Comparison of ENCODE assay signal across 8 cellular contexts in the genomic region with DNA sequence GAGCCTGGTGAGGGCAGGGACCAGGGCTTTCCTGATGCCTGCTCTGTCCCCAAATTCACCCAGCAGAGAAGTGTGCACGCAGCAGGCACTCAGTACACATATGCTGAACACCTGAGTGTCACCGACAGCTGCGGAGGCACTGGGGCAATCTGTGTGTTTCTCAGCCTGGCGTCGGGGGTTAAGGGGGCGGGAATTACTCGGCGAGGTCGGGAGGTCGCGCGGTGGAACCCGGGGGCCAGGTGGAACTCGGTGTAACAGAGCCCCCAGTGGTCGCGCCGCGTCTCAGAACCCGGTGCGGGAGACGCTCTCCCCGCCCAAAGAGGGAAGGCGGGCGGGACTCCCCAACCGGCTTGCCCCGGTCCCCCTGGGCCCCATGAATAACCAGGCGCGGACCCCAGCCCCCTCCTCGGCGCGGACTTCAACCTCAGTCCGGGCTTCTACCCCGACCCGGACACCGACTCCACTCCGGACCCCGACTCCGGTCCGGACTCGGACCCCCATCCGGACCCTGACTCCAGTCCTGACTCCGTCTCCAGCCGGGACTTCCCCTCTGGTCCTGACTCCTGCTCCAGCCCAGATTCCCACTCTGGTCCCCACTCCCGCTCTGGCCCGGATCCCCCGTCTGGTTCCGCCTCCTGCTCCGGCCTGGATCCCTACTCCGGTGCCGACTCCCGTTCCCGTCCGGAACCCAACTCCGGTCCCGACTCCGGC. TPM values are rescaled to one million over a fixed set of nuclear protein-coding genes. Genes with fewer than 3 reads are reported as not detected.
DNase-seq lines count a peak whose midpoint lies in the region; ATAC-seq, FAIRE-seq and TF ChIP-seq lines count a peak whose summit lies in the region.

A gene with protein sequence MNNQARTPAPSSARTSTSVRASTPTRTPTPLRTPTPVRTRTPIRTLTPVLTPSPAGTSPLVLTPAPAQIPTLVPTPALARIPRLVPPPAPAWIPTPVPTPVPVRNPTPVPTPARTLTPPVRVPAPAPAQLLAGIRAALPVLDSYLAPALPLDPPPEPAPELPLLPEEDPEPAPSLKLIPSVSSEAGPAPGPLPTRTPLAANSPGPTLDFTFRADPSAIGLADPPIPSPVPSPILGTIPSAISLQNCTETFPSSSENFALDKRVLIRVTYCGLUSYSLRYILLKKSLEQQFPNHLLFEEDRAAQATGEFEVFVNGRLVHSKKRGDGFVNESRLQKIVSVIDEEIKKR (plus strand): TSS at position 300 of the 711 bp plus-strand sequence. CDS start 74 bp downstream, at position 374.

- TF ChIP-seq CTCF in Calu3 (IDR thresholded peaks at IDR 0.05; ENCODE audit: unreplicated experiment) (no peak), pancreas (IDR thresholded peaks at IDR 0.05) (no peak)

- no TSS peak for BruUV-seq in Calu3 (replicated peaks; lab: Mats Ljungman, UMichigan)

- peak within 1 kb of the TSS; percentile 50 for H3K4me3 ChIP-seq in effector memory CD4-positive, alpha-beta T cell (ENCODE audit: insufficient read depth, low read depth, low read length, poor library complexity, severe bottlenecking)
- peak within 1 kb of the TSS in 3 of 4 donors; percentile 12 to 41 (median 28) for H3K4me3 ChIP-seq in pancreas

- H3K36me3 Mint-ChIP-seq in Calu3 (ENCODE audit: insufficient read depth, unreplicated experiment) = no peaks in the 10 kb centered on the region

- intact Hi-C loops in Calu3 (cut with micrococcal nuclease; ENCODE audit: unreplicated experiment) (no loop called here), pancreas (cut with DNase I) (no loop called here)

- DNase-seq in Calu3 (no peak), NCI-H69 (lab: John Stamatoyannopoulos, UW) (peak; percentile 70), pancreas (no peak), SIG-M5 (lab: John Stamatoyannopoulos, UW) (no peak)
- no peak for DNase-seq in effector memory CD4-positive, alpha-beta T cell

- H3K27ac Mint-ChIP-seq in Calu3 (ENCODE audit: unreplicated experiment) = no peak within 1 kb of the TSS

- peak within 1 kb of the TSS; percentile 48 for H3K4me3 Mint-ChIP-seq in Calu3 (ENCODE audit: low read depth, unreplicated experiment)

- CTCF ChIA-PET in Calu3 (lab: Charles Lee) = interaction anchor here (0.6 to 1.9 kb wide), 2 partner anchors 15 to 17 kb away, joined by 3 to 6 read pairs; no protein-coding TSS in a partner anchor

- peaks cover 14% of the 10 kb centered on the region for H3K4me1 ChIP-seq in effector memory CD4-positive, alpha-beta T cell (ENCODE audit: control insufficient read depth, insufficient read depth, low read length, poor library complexity, severe bottlenecking)
- H3K4me1 ChIP-seq in pancreas = no peaks in the 10 kb centered on the region

- ATAC-seq in pancreas (peak; percentile 50 to 57 (median 52)), HG03097 (IDR thresholded peaks at IDR 0.05; ENCODE audit: low FRiP score, unreplicated experiment) (no peak), GM21423 (IDR thresholded peaks at IDR 0.05; ENCODE audit: unreplicated experiment) (no peak), GM18870 (IDR thresholded peaks at IDR 0.05; ENCODE audit: unreplicated experiment) (no peak)

- H3K27me3 ChIP-seq in effector memory CD4-positive, alpha-beta T cell (replicated peaks; ENCODE audit: control insufficient read depth, insufficient read depth, low read length, poor library complexity, severe bottlenecking) = peaks cover 26% of the 10 kb centered on the region
- H3K27me3 ChIP-seq in pancreas = peaks cover 0 to 27% (median 2%) of the 10 kb centered on the region in 4 donors

- no peaks in the 10 kb centered on the region for H3K9me3 ChIP-seq in effector memory CD4-positive, alpha-beta T cell (ENCODE audit: control insufficient read depth, low read length)
- H3K9me3 ChIP-seq in pancreas = no peaks in the 10 kb centered on the region

- H3K27ac ChIP-seq in effector memory CD4-positive, alpha-beta T cell (ENCODE audit: insufficient read depth, low read length, poor library complexity, severe bottlenecking) = no peak within 1 kb of the TSS
- no peak within 1 kb of the TSS for H3K27ac ChIP-seq in pancreas

- no peaks in the 10 kb centered on the region for H3K9me3 Mint-ChIP-seq in Calu3 (ENCODE audit: low read depth, unreplicated experiment)

- H3K36me3 ChIP-seq in effector memory CD4-positive, alpha-beta T cell (ENCODE audit: control insufficient read depth, insufficient read depth, low read length) = no peaks in the 10 kb centered on the region
- H3K36me3 ChIP-seq in pancreas = no peaks in the 10 kb centered on the region

- WGBS in pancreas, 2 donors = 1 to 2% methylated on average over 52 to 56 of the region's 56 CpGs

- no peaks in the 10 kb centered on the region for H3K4me1 Mint-ChIP-seq in Calu3 (ENCODE audit: low read depth, unreplicated experiment)

- no peak for FAIRE-seq in pancreas (lab: Jason Lieb, UNC)

- peaks cover 78% of the 10 kb centered on the region for H3K27me3 Mint-ChIP-seq in Calu3 (ENCODE audit: unreplicated experiment)

RNA-seq across cellular contexts. Expression of the gene that starts here (rescaled TPM):
- total RNA-seq in Calu3 (2022) (not detected in 2 replicates), pancreas (not detected)
- polyA plus RNA-seq in pancreas = not detected

Comparison
In these comparisons a context has a peak if more than half of its experiments do, and no peak if none do; other contexts are left out.
1. Peak in ATAC-seq and H3K4me3 ChIP-seq in pancreas; RNA of the gene not detected or under 1 TPM.